Comparison of ENCODE assay signal across 2 cellular contexts in the genomic region with DNA sequence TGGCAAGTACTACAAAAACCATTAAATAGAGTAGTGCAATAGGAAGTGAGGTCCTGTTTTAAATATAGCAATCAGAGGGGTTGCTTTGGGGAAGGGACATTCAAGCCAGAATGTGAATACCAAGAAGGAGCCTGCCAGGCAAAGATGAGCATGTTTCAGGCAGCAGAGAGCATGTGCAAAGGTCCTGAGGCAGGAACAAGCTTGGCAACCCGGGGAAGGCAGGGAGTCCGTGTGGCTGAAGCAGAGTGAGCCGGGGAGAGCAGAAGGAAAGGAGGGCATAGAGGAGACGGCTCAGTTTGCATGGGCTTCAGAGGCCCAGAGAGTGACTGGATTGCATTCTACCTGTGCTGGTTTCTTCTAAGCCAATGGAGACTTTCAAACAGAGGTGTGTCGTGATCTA.
TF ChIP-seq lines count a peak whose summit lies in the region.

No MANE protein-coding gene starts in this region.

TF ChIP-seq in A549, 52 proteins besides CTCF, POLR2A, EP300 and RAD21:
- TF ChIP-seq FOXS1 (CRISPR knock-in tag; IDR thresholded peaks at IDR 0.05) (no peak), MAZ (IDR thresholded peaks at IDR 0.05; ENCODE audit: borderline replicate concordance, low read depth, low read length) (no peak), SREBF2 (IDR thresholded peaks at IDR 0.05) (no peak), GATA3 (IDR thresholded peaks at IDR 0.05; ENCODE audit: borderline replicate concordance) (no peak), CHD4 (IDR thresholded peaks at IDR 0.05; ENCODE audit: borderline replicate concordance) (no peak), CHD2 (IDR thresholded peaks at IDR 0.05; ENCODE audit: low read length, partially characterized antibody) (no peak), ZSCAN20 (CRISPR knock-in tag; IDR thresholded peaks at IDR 0.05) (no peak)
- TF ChIP-seq, protein P1, sequence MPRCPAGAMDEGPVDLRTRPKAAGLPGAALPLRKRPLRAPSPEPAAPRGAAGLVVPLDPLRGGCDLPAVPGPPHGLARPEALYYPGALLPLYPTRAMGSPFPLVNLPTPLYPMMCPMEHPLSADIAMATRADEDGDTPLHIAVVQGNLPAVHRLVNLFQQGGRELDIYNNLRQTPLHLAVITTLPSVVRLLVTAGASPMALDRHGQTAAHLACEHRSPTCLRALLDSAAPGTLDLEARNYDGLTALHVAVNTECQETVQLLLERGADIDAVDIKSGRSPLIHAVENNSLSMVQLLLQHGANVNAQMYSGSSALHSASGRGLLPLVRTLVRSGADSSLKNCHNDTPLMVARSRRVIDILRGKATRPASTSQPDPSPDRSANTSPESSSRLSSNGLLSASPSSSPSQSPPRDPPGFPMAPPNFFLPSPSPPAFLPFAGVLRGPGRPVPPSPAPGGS (IDR thresholded peaks at IDR 0.05): no peak
- TF ChIP-seq, protein P2, sequence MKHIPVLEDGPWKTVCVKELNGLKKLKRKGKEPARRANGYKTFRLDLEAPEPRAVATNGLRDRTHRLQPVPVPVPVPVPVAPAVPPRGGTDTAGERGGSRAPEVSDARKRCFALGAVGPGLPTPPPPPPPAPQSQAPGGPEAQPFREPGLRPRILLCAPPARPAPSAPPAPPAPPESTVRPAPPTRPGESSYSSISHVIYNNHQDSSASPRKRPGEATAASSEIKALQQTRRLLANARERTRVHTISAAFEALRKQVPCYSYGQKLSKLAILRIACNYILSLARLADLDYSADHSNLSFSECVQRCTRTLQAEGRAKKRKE (CRISPR knock-in tag; IDR thresholded peaks at IDR 0.05; ENCODE audit: low read depth): no peak
TF ChIP-seq in A549: peak in this region for 0.

TF ChIP-seq in K562, 482 proteins besides CTCF, POLR2A, EP300 and RAD21:
- peak; percentile 70 for TF ChIP-seq RBM25 (IDR thresholded peaks at IDR 0.05; ENCODE audit: low read depth, low read length, severe bottlenecking)
- TF ChIP-seq NCOA6 (IDR thresholded peaks at IDR 0.05): no peak
- no peak for TF ChIP-seq COPS2 (conservative IDR thresholded peaks at IDR 0.05)
- no peak for TF ChIP-seq RBFOX2 (IDR thresholded peaks at IDR 0.05; ENCODE audit: low read depth, low read length)
